Comparison of ENCODE assay signal across 1 cellular context in genomic region chr11:134032501-134033091, GRCh38.
TF ChIP-seq lines count a peak whose summit lies in the region.

No MANE protein-coding gene starts in this region.

TF ChIP-seq in HepG2, 621 proteins besides CTCF, POLR2A, EP300 and RAD21 (continued from another document):
- TF ChIP-seq PAXIP1 (CRISPR knock-in tag; conservative IDR thresholded peaks at IDR 0.05), result no peak
- no peak for TF ChIP-seq JUNB (CRISPR knock-in tag; IDR thresholded peaks at IDR 0.05; ENCODE audit: borderline replicate concordance)
- no peak for TF ChIP-seq FUBP1 (CRISPR knock-in tag; IDR thresholded peaks at IDR 0.05; ENCODE audit: borderline replicate concordance)
- no peak for TF ChIP-seq ZNF501 (CRISPR knock-in tag; IDR thresholded peaks at IDR 0.05)
TF ChIP-seq in HepG2: peak in this region for 0.
